ENCODE assay signal across 21 cellular contexts in genomic region chr1:24954022-24954421, GRCh38. TPM values are rescaled to one million over a fixed set of nuclear protein-coding genes. Genes with fewer than 3 reads are reported as not detected.
DNase-seq lines count a peak whose midpoint lies in the region; ATAC-seq, FAIRE-seq and TF ChIP-seq lines count a peak whose summit lies in the region.
"Had no signal": no experiment of that assay in that cellular context is flagged by ENCODE, and none has a peak within 500 bp of the region (broad histone marks: within the 10 kb centered on the region; RNA-seq: fewer than 3 reads in every experiment).

No MANE protein-coding gene starts in this region.

- DNase-seq in activated CD4-positive, alpha-beta T cell treated with anti-CD3 and anti-CD28 coated beads for 36 hours, result no peak
- no peak for DNase-seq in activated CD4-positive, alpha-beta T cell treated with anti-CD3 and anti-CD28 coated beads for 4 hours
- no peak for DNase-seq in GM12892 (ENCODE audit: insufficient read length)
- DNase-seq in activated CD8-positive, alpha-beta T cell treated with anti-CD3 and anti-CD28 coated beads for 36 hours, result no peak
- DNase-seq in naive B cell, result no peak
- DNase-seq in SIG-M5 (lab: John Stamatoyannopoulos, UW), result no peak
- no peak for DNase-seq in Right ventricle myocardium superior
- no peak for DNase-seq in transverse colon
- DNase-seq: C1 segment of cervical spinal cord, DMS153, kidney glomerular epithelial cell, mesenchymal stem cell, NCI-H187 treated with DMSO at 0.1 percent for 48 hours, NCI-H345, nephron progenitor cell, stomach had no signal

- H3K27me3 Mint-ChIP-seq in activated CD4-positive, alpha-beta T cell treated with anti-CD3 and anti-CD28 coated beads for 36 hours, result no peaks in the 10 kb centered on the region
- no peaks in the 10 kb centered on the region for H3K27me3 Mint-ChIP-seq in activated CD8-positive, alpha-beta T cell treated with anti-CD3 and anti-CD28 coated beads for 36 hours
- H3K27me3 Mint-ChIP-seq in naive B cell, result no peaks in the 10 kb centered on the region

- peaks cover 92% of the 10 kb centered on the region for H3K4me1 Mint-ChIP-seq in activated CD4-positive, alpha-beta T cell treated with anti-CD3 and anti-CD28 coated beads for 36 hours
- H3K4me1 Mint-ChIP-seq in activated CD8-positive, alpha-beta T cell treated with anti-CD3 and anti-CD28 coated beads for 36 hours (ENCODE audit: low read depth), result peaks cover 87% of the 10 kb centered on the region
- peaks cover 38 to 71% (median 42%) of the 10 kb centered on the region in 3 donors for H3K4me1 Mint-ChIP-seq in naive B cell
- H3K4me1 Mint-ChIP-seq: nephron progenitor cell had no signal

- H3K36me3 ChIP-seq in transverse colon, result no peaks in the 10 kb centered on the region
- H3K36me3 ChIP-seq: ascending aorta, stomach had no signal

- no peaks in the 10 kb centered on the region for H3K9me3 Mint-ChIP-seq in activated CD4-positive, alpha-beta T cell treated with anti-CD3 and anti-CD28 coated beads for 36 hours (ENCODE audit: low read depth)
- H3K9me3 Mint-ChIP-seq in activated CD8-positive, alpha-beta T cell treated with anti-CD3 and anti-CD28 coated beads for 36 hours, result no peaks in the 10 kb centered on the region
- no peaks in the 10 kb centered on the region for H3K9me3 Mint-ChIP-seq in naive B cell
- H3K9me3 Mint-ChIP-seq: nephron progenitor cell, type B pancreatic cell had no signal

- no peaks in the 10 kb centered on the region for H3K27me3 ChIP-seq in transverse colon
- H3K27me3 ChIP-seq: ascending aorta had no signal

- ATAC-seq in activated CD4-positive, alpha-beta T cell treated with anti-CD3 and anti-CD28 coated beads for 36 hours, result no peak
- ATAC-seq in activated CD8-positive, alpha-beta T cell treated with anti-CD3 and anti-CD28 coated beads for 36 hours, result no peak
- no peak for ATAC-seq in naive B cell (ENCODE audit: low read depth in 2 of 2)
- ATAC-seq in Right ventricle myocardium superior (ENCODE audit: poor library complexity), result no peak
- ATAC-seq: SK-N-SH treated with all-trans-retinoic acid at 6 μM for 48 hours had no signal

- TF ChIP-seq POLR2A in GM12892 (IDR thresholded peaks at IDR 0.05; ENCODE audit: low read depth, low read length), result no peak
- no peak for TF ChIP-seq POLR2A in transverse colon (IDR thresholded peaks at IDR 0.05)

- no peak for TF ChIP-seq CTCF in activated CD8-positive, alpha-beta T cell treated with anti-CD3 and anti-CD28 coated beads for 36 hours (IDR thresholded peaks at IDR 0.05)
- no peak for TF ChIP-seq CTCF in transverse colon (IDR thresholded peaks at IDR 0.05)

- CTCF ChIA-PET in activated CD4-positive, alpha-beta T cell treated with anti-CD3 and anti-CD28 coated beads for 36 hours (lab: Charles Lee), result interaction anchor here (1.0 to 3.7 kb wide), 4 partner anchors 21 to 83 kb away, joined by 4 to 17 read pairs (median 8); no protein-coding TSS in a partner anchor
- CTCF ChIA-PET in activated CD8-positive, alpha-beta T cell treated with anti-CD3 and anti-CD28 coated beads for 36 hours (lab: Charles Lee), result interaction anchor here (1.2 to 5.2 kb wide), 8 partner anchors 9 to 245 kb away, joined by 3 to 53 read pairs (median 4); partner anchors contain the start of gene RUNX3

- H3K27ac ChIP-seq in transverse colon, result no peak overlapping the region
- H3K27ac ChIP-seq: ascending aorta, stomach had no signal

- H3K36me3 Mint-ChIP-seq in activated CD4-positive, alpha-beta T cell treated with anti-CD3 and anti-CD28 coated beads for 36 hours (ENCODE audit: low read depth), result peaks cover 83% of the 10 kb centered on the region
- H3K36me3 Mint-ChIP-seq in activated CD8-positive, alpha-beta T cell treated with anti-CD3 and anti-CD28 coated beads for 36 hours (ENCODE audit: low read depth), result peaks cover 88% of the 10 kb centered on the region
- H3K36me3 Mint-ChIP-seq in naive B cell, result no peaks in the 10 kb centered on the region
- H3K36me3 Mint-ChIP-seq: type B pancreatic cell had no signal

- no peaks in the 10 kb centered on the region for H3K9me3 ChIP-seq in transverse colon
- H3K9me3 ChIP-seq: ascending aorta, stomach had no signal

- H3K27ac Mint-ChIP-seq in activated CD4-positive, alpha-beta T cell treated with anti-CD3 and anti-CD28 coated beads for 36 hours, result peak overlapping the region; percentile 99
- peak overlapping the region; percentile 97 for H3K27ac Mint-ChIP-seq in activated CD8-positive, alpha-beta T cell treated with anti-CD3 and anti-CD28 coated beads for 36 hours
- H3K27ac Mint-ChIP-seq in naive B cell, result peak overlapping the region in 3 of 6 donors; percentile 32 to 82 (median 68)
- H3K27ac Mint-ChIP-seq: nephron progenitor cell, type B pancreatic cell had no signal

- no peaks in the 10 kb centered on the region for H3K4me1 ChIP-seq in transverse colon
- H3K4me1 ChIP-seq: ascending aorta, stomach had no signal

- TF ChIP-seq EP300 in transverse colon (IDR thresholded peaks at IDR 0.05; ENCODE audit: low read depth), result no peak

- no peak overlapping the region for H3K4me3 ChIP-seq in transverse colon
- H3K4me3 ChIP-seq: ascending aorta, stomach had no signal

- in situ Hi-C loops in transverse colon (cut with MboI; ENCODE audit: low pct_ligation_motif_present in 1 of 4, low pct_unique_long_range_greater_than_20kb in 1 of 4, low sequenced_read_pairs in 3 of 4), result no loop called here

- H3K4me3 Mint-ChIP-seq in activated CD4-positive, alpha-beta T cell treated with anti-CD3 and anti-CD28 coated beads for 36 hours, result peak overlapping the region; percentile 94
- peak overlapping the region; percentile 99 for H3K4me3 Mint-ChIP-seq in activated CD8-positive, alpha-beta T cell treated with anti-CD3 and anti-CD28 coated beads for 36 hours
- peak overlapping the region in 6 of 8 donors; percentile 12 to 72 (median 47) for H3K4me3 Mint-ChIP-seq in naive B cell
- H3K4me3 Mint-ChIP-seq: nephron progenitor cell, type B pancreatic cell had no signal

- POLR2A ChIA-PET in activated CD4-positive, alpha-beta T cell treated with anti-CD3 and anti-CD28 coated beads for 36 hours (lab: Charles Lee), result interaction anchor here (0.7 kb wide), 1 partner anchor 292 kb away, joined by 3 read pairs; no protein-coding TSS in a partner anchor
- POLR2A ChIA-PET in activated CD8-positive, alpha-beta T cell treated with anti-CD3 and anti-CD28 coated beads for 36 hours (lab: Charles Lee), result interaction anchor here (1.1 to 11.2 kb wide), 9 partner anchors 10 to 293 kb away, joined by 3 to 117 read pairs (median 5); partner anchors contain the start of genes RSRP1 and RUNX3

- FAIRE-seq in GM12892 (lab: Jason Lieb, UNC), result peak; percentile 30
- FAIRE-seq: frontal cortex had no signal

- intact Hi-C loops in activated CD4-positive, alpha-beta T cell treated with anti-CD3 and anti-CD28 coated beads for 36 hours (cut with DNase I, micrococcal nuclease), result loop anchor here (2.0 to 10.0 kb wide), 2 partner anchors 83 to 251 kb away; no protein-coding TSS in a partner anchor
- intact Hi-C loops in activated CD8-positive, alpha-beta T cell treated with anti-CD3 and anti-CD28 coated beads for 36 hours (cut with micrococcal nuclease), result loop anchor here (2.0 kb wide), 1 partner anchor 77 kb away; no protein-coding TSS in a partner anchor
- intact Hi-C loops in Right ventricle myocardium superior (cut with DNase I) (no loop called here), transverse colon (cut with DNase I; ENCODE audit: low total_unique reads) (no loop called here)

- WGBS in transverse colon (ENCODE audit: low coverage in 1 of 2), 2 donors, result 62 to 67% methylated on average over 4 to 6 of the region's 6 CpGs

RNA-seq across cellular contexts. Expression of gene RUNX3, which starts 23.9 kb away (rescaled TPM):
- 100 to 1,000 TPM; 156 to 167 TPM for total RNA-seq in activated CD4-positive, alpha-beta T cell treated with anti-CD3 and anti-CD28 coated beads for 36 hours
- polyA plus RNA-seq in GM12892 (2012; ENCODE audit: missing spikeins), result 38.6 TPM
- 100 to 1,000 TPM; 180 to 183 TPM for total RNA-seq in activated CD8-positive, alpha-beta T cell treated with anti-CD3 and anti-CD28 coated beads for 36 hours
- 10 to 100 TPM; 14.7 to 28.7 (median 18.2) TPM for polyA plus RNA-seq in naive B cell (ENCODE audit: low read depth in 6 of 6)
- total RNA-seq in Right ventricle myocardium superior (1.0 TPM), transverse colon (1 to 10 TPM; 1.5 to 4.8 (median 3.4) TPM)
- total RNA-seq: A172, frontal cortex had no signal

Comparison
In these comparisons a context has a peak if more than half of its experiments do, and no peak if none do; other contexts are left out.
1. H3K4me3 Mint-ChIP-seq: peak in every context shown above with its lines; median percentile 99 in activated CD8-positive, alpha-beta T cell treated with anti-CD3 and anti-CD28 coated beads for 36 hours; 94 in activated CD4-positive, alpha-beta T cell treated with anti-CD3 and anti-CD28 coated beads for 36 hours; 47 in naive B cell.
2. RNA of gene RUNX3, which starts 23.9 kb away (total RNA-seq): 180 to 183 TPM in activated CD8-positive, alpha-beta T cell treated with anti-CD3 and anti-CD28 coated beads for 36 hours and 156 to 167 TPM in activated CD4-positive, alpha-beta T cell treated with anti-CD3 and anti-CD28 coated beads for 36 hours; 1.5 to 4.8 TPM in transverse colon and 1.0 TPM in Right ventricle myocardium superior (single experiment); every median in the first group is over 10 times any median in the second.
3. intact Hi-C loops: an anchor here in activated CD4-positive, alpha-beta T cell treated with anti-CD3 and anti-CD28 coated beads for 36 hours (2.0 to 10.0 kb wide) and activated CD8-positive, alpha-beta T cell treated with anti-CD3 and anti-CD28 coated beads for 36 hours (2.0 kb wide); none called in Right ventricle myocardium superior and transverse colon.